Comparison of ENCODE assay signal across 14 cellular contexts in genomic region chr9:7216004-7216821, GRCh38.
DNase-seq lines count a peak whose midpoint lies in the region; ATAC-seq and TF ChIP-seq lines count a peak whose summit lies in the region.
"Had no signal": no experiment of that assay in that cellular context is flagged by ENCODE, and none has a peak within 500 bp of the region (broad histone marks: within the 10 kb centered on the region; RNA-seq: fewer than 3 reads in every experiment).

No MANE protein-coding gene starts in this region.

- H3K36me3 ChIP-seq in mucosa of descending colon (ENCODE audit: low read depth), result no peaks in the 10 kb centered on the region
- H3K36me3 ChIP-seq: Peyer's patch had no signal

- ATAC-seq in mucosa of descending colon (peak; percentile 46), GM21390 (IDR thresholded peaks at IDR 0.05; ENCODE audit: unreplicated experiment) (no peak)
- ATAC-seq: stimulated activated naive B cell treated with anti-CD40 and anti-IgM and Interleukin-4, amounts not matched to agents 10 μg/mL and 1 μg/mL and 100 μg/mL, for 72 hours had no signal

- no peak for TF ChIP-seq CTCF in mucosa of descending colon (IDR thresholded peaks at IDR 0.05)

- DNase-seq in Caki2 (ENCODE audit: low read depth), result peak; percentile 64
- DNase-seq in M059J (ENCODE audit: low read depth), result peak; percentile 36
- DNase-seq in activated T-helper 9 cell treated with anti-CD3 and anti-CD28 coated beads, Interleukin-2, amount 50 U/mL, for 16 hours (ENCODE audit: low read depth), result peak; percentile 1
- no peak for DNase-seq in mucosa of descending colon
- no peak for DNase-seq in NCI-H2171 (lab: John Stamatoyannopoulos, UW)
- no peak for DNase-seq in NCI-H1105 treated with DMSO at 0.1 percent for 48 hours (lab: John Stamatoyannopoulos, UW)
- DNase-seq in ureter (ENCODE audit: low spot score), result no peak
- DNase-seq: dorsolateral prefrontal cortex; islet precursor cell; NCI-H1092 treated with DMSO at 0.1 percent for 48 hours; Peyer's patch; posterior cingulate gyrus; stimulated activated naive B cell treated with anti-CD40 and anti-IgM and Interleukin-4, amounts not matched to agents 10 μg/mL and 1 μg/mL and 100 μg/mL, for 72 hours had no signal

- no peak overlapping the region for H3K4me3 ChIP-seq in mucosa of descending colon
- H3K4me3 ChIP-seq: dorsolateral prefrontal cortex, Peyer's patch had no signal

- in situ Hi-C loops in Caki2 (cut with HindIII; ENCODE audit: low pct_unique_long_range_greater_than_20kb, low sequenced_read_pairs), result no loop called here

- H3K4me1 ChIP-seq in mucosa of descending colon (ENCODE audit: low read depth), result no peaks in the 10 kb centered on the region
- H3K4me1 ChIP-seq: Peyer's patch had no signal

- no peaks in the 10 kb centered on the region for H3K9me3 ChIP-seq in mucosa of descending colon
- H3K9me3 ChIP-seq: Peyer's patch had no signal

- intact Hi-C loops in mucosa of descending colon (cut with DNase I, micrococcal nuclease), result no loop called here

Comparison
In these comparisons a context has a peak if more than half of its experiments do, and no peak if none do; other contexts are left out.
1. DNase-seq: peak in Caki2 (single experiment), M059J (single experiment) and activated T-helper 9 cell treated with anti-CD3 and anti-CD28 coated beads, Interleukin-2, amount 50 U/mL, for 16 hours (single experiment); none in mucosa of descending colon (0 of 3), NCI-H2171 (single experiment), NCI-H1105 treated with DMSO at 0.1 percent for 48 hours (single experiment) and ureter (single experiment).